In genomic region chr2:85853499-85854165, GRCh38 we compare ENCODE assay signal across 9 cellular contexts. TPM values are rescaled to one million over a fixed set of nuclear protein-coding genes. Genes with fewer than 3 reads are reported as not detected.
A peak's percentile ranks its signal among the peaks of the same experiment; 100 is the strongest.
DNase-seq lines count a peak whose midpoint lies in the region; ATAC-seq and TF ChIP-seq lines count a peak whose summit lies in the region.
"Had no signal": no experiment of that assay in that cellular context is flagged by ENCODE, and none has a peak within 500 bp of the region (broad histone marks: within the 10 kb centered on the region; RNA-seq: fewer than 3 reads in every experiment).

No MANE protein-coding gene starts in this region.

- H3K36me3 ChIP-seq in right lobe of liver (peaks cover 0 to 14% (median 3%) of the 10 kb centered on the region in 4 donors), ovary (no peaks in the 10 kb centered on the region), trophoblast cell (ENCODE audit: control insufficient read depth in 1 of 2, insufficient read depth in 2 of 2, low read length in 2 of 2) (peaks cover 27 to 43% of the 10 kb centered on the region in 2 experiments), testis (ENCODE audit: low read depth, missing control alignments) (no peaks in the 10 kb centered on the region)

- H4K12ac ChIP-seq in trophoblast cell (ENCODE audit: low read depth, low read length): no peak overlapping the region

- H3K4me1 ChIP-seq in right lobe of liver (peaks cover 0 to 3% (median 0%) of the 10 kb centered on the region in 4 donors), ovary (ENCODE audit: insufficient read depth) (peaks cover 3% of the 10 kb centered on the region), trophoblast cell (ENCODE audit: control insufficient read depth in 1 of 2, insufficient read depth in 2 of 2, low read length in 2 of 2) (peaks cover 2 to 6% of the 10 kb centered on the region in 2 experiments), testis (peaks cover 9% of the 10 kb centered on the region)

- no peak overlapping the region for H2BK12ac ChIP-seq in trophoblast cell (ENCODE audit: low read length)

- TF ChIP-seq EP300 in ovary (IDR thresholded peaks at IDR 0.05): no peak

- H3K9me3 ChIP-seq in T-helper 17 cell (ENCODE audit: control insufficient read depth, low read length, poor library complexity, severe bottlenecking) (no peaks in the 10 kb centered on the region), right lobe of liver (no peaks in the 10 kb centered on the region), ovary (no peaks in the 10 kb centered on the region), trophoblast cell (ENCODE audit: insufficient read depth, low read depth, low read length) (no peaks in the 10 kb centered on the region), testis (no peaks in the 10 kb centered on the region)

- no peak overlapping the region for H3K18ac ChIP-seq in trophoblast cell (ENCODE audit: low read length)

- TF ChIP-seq POLR2A in right lobe of liver (IDR thresholded peaks at IDR 0.05): no peak
- TF ChIP-seq POLR2A in ovary (IDR thresholded peaks at IDR 0.05): no peak
- TF ChIP-seq POLR2A in testis (IDR thresholded peaks at IDR 0.05): no peak

- H2BK120ac ChIP-seq in trophoblast cell (ENCODE audit: insufficient read depth, low read length, poor library complexity): no peak overlapping the region

- H3K4me2 ChIP-seq in trophoblast cell (ENCODE audit: low read length): no peak overlapping the region

- no peak overlapping the region for H3K9ac ChIP-seq in trophoblast cell (ENCODE audit: low read length)

- no peaks in the 10 kb centered on the region for H3K27me3 Mint-ChIP-seq in T-helper 17 cell

- H3K27ac ChIP-seq in right lobe of liver (peak overlapping the region; percentile 19 to 74 (median 64)), ovary (peak overlapping the region in 1 of 2 donors; percentile 5), trophoblast cell (ENCODE audit: low read depth, low read length) (no peak overlapping the region), testis (peak overlapping the region in 1 of 2 donors; percentile 74)

- no peak overlapping the region for H3K4ac ChIP-seq in trophoblast cell (ENCODE audit: low read depth, low read length)

- TF ChIP-seq CTCF in right lobe of liver (IDR thresholded peaks at IDR 0.05): no peak
- TF ChIP-seq CTCF in ovary (IDR thresholded peaks at IDR 0.05): no peak
- TF ChIP-seq CTCF in testis (IDR thresholded peaks at IDR 0.05): no peak

- 43% methylated on average over 7 of the region's 10 CpGs for WGBS in right lobe of liver (ENCODE audit: insufficient coverage, low coverage, low lambda C conversion rate, missing lambda C conversion rate)
- WGBS in ovary, 3 donors: 62 to 71% (median 69%) methylated on average over 10 of the region's 10 CpGs
- WGBS in trophoblast cell (ENCODE audit: extremely low coverage, insufficient coverage, insufficient read length): no CpG with 5 or more reads among the region's 10 CpGs
- 72 to 74% methylated on average over 10 of the region's 10 CpGs for WGBS in testis, 2 donors

- H3K27me3 ChIP-seq in right lobe of liver (no peaks in the 10 kb centered on the region), ovary (no peaks in the 10 kb centered on the region), trophoblast cell (ENCODE audit: insufficient read depth, low read length) (no peaks in the 10 kb centered on the region), testis (no peaks in the 10 kb centered on the region)

- H3K14ac ChIP-seq in trophoblast cell (ENCODE audit: low read length): no peak overlapping the region

- H2AK5ac ChIP-seq in trophoblast cell (ENCODE audit: low read length): no peak overlapping the region

- H3K79me1 ChIP-seq in trophoblast cell (ENCODE audit: low read length): no peaks in the 10 kb centered on the region

- H2AFZ ChIP-seq in trophoblast cell (ENCODE audit: insufficient read depth, low read length, poor library complexity): no peak overlapping the region

- H3K79me2 ChIP-seq in trophoblast cell (ENCODE audit: control insufficient read depth, insufficient read depth, low read length, poor library complexity): no peaks in the 10 kb centered on the region

- no peak overlapping the region for H4K8ac ChIP-seq in trophoblast cell (ENCODE audit: low read depth, low read length)

- H3K27ac Mint-ChIP-seq in T-helper 17 cell: peak overlapping the region; percentile 99

- intact Hi-C loops in right lobe of liver (cut with DNase I) (no loop called here), ovary (cut with DNase I) (no loop called here), testis (cut with DNase I; ENCODE audit: low total_unique reads) (no loop called here)

- peak overlapping the region in 1 of 3 donors; percentile 10 for H3K4me3 ChIP-seq in right lobe of liver
- H3K4me3 ChIP-seq in ovary: no peak overlapping the region
- no peak overlapping the region for H3K4me3 ChIP-seq in trophoblast cell (ENCODE audit: low read depth, low read length)
- H3K4me3 ChIP-seq in testis: no peak overlapping the region

- H3K4me3 Mint-ChIP-seq in T-helper 17 cell: peak overlapping the region; percentile 89

- DNase-seq in T-helper 17 cell: peak in 1 of 3 donors; percentile 18
- no peak for DNase-seq in right lobe of liver
- DNase-seq in ovary: no peak
- no peak for DNase-seq in trophoblast cell
- no peak for DNase-seq in testis
- no peak for DNase-seq in NCI-H345 treated with DMSO at 0.1 percent for 48 hours (lab: John Stamatoyannopoulos, UW; ENCODE audit: unreplicated experiment)

- ATAC-seq in GM19023 (IDR thresholded peaks at IDR 0.05; ENCODE audit: unreplicated experiment): peak; percentile 34
- peak; percentile 44 for ATAC-seq in HG02852 (IDR thresholded peaks at IDR 0.05; ENCODE audit: unreplicated experiment)
- ATAC-seq in T-helper 17 cell: peak; percentile 62
- ATAC-seq in right lobe of liver: peak; percentile 46 to 68 (median 64)
- ATAC-seq: Panc1 had no signal

- H4K91ac ChIP-seq in trophoblast cell (ENCODE audit: low read depth, low read length): no peak overlapping the region

- H2BK5ac ChIP-seq in trophoblast cell (ENCODE audit: low read depth, low read length, poor library complexity): no peak overlapping the region

- peaks cover 50% of the 10 kb centered on the region for H3K4me1 Mint-ChIP-seq in T-helper 17 cell

- peaks cover 3% of the 10 kb centered on the region for H3K36me3 Mint-ChIP-seq in T-helper 17 cell (ENCODE audit: low read depth)

- H3K23ac ChIP-seq in trophoblast cell (ENCODE audit: low read length): no peak overlapping the region

RNA-seq across cellular contexts. Expression of gene ST3GAL5, which starts 35.2 kb away (rescaled TPM):
- total RNA-seq in T-helper 17 cell (10 to 100 TPM; 26.6 to 34.3 TPM), right lobe of liver (10 to 100 TPM in 4 of 6 experiments, 1 to 10 TPM in 2; 8.6 to 22.2 (median 10.9) TPM), ovary (10 to 100 TPM; 12.8 to 52.7 (median 22.2) TPM), testis (10 to 100 TPM; 38.3 to 60.0 TPM)
- polyA plus RNA-seq in ovary (10 to 100 TPM; 11.6 to 31.1 TPM), testis (ENCODE audit: insufficient read depth, low read depth, low replicate concordance) (48.2 TPM)
- 23.2 and 23.6 TPM in 2 replicates for polyA plus RNA-seq in trophoblast cell (2013)
